In the genomic region with DNA sequence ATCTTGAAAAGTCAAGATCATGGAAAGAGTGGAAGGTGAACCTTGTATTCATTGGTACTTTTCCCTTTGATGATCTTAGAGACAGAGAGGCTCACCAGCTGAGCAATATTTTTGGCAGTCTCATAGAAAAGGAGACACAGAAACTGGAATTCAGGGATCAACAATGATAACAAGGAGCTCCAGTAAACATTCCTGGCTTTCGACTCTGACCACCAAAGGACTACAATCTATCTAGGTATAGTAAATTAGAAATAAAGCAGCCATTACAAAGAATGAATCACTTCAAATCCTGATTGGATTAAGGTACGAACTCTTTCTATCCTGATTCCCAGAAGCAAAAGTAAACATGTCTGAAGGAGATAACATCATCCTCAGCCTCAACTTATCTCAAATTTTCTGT, we compare ENCODE assay signal across 24 cellular contexts.
A peak's percentile ranks its signal among the peaks of the same experiment; 100 is the strongest.
DNase-seq lines count a peak whose midpoint lies in the region; ATAC-seq and TF ChIP-seq lines count a peak whose summit lies in the region.
"Had no signal": no experiment of that assay in that cellular context is flagged by ENCODE, and none has a peak within 500 bp of the region (broad histone marks: within the 10 kb centered on the region; RNA-seq: fewer than 3 reads in every experiment).

No MANE protein-coding gene starts in this region.

- H3K27ac ChIP-seq in smooth muscle cell (ENCODE audit: low read depth), result peak overlapping the region; percentile 75

- DNase-seq in EH (ENCODE audit: low read depth) (peak; percentile 42), M059J (ENCODE audit: low read depth) (peak; percentile 56), fibroblast of mammary gland (ENCODE audit: low read depth) (peak; percentile 17), smooth muscle cell (lab: John Stamatoyannopoulos, UW; ENCODE audit: unreplicated experiment) (no peak), lower leg skin (ENCODE audit: low spot score in 2 of 2) (no peak), cerebellar cortex (ENCODE audit: low spot score) (no peak)
- DNase-seq: BE2C; Calu3; CD8-positive, alpha-beta memory T cell; DMS79 treated with DMSO at 0.1 percent for 48 hours; Kasumi-1; MV-4-11; NCI-H1105; NCI-H146; NCI-H2029; NCI-H446 treated with DMSO at 0.1 percent for 48 hours; NCI-H526; NCI-H82; NK-92 treated with Interleukin-12 subunit alpha and Interleukin-12 subunit beta, amount 100 ng/mL, for 24 hours; PC-3 had no signal

- no peak overlapping the region for H3K4me3 ChIP-seq in fibroblast of mammary gland (ENCODE audit: control insufficient read depth, low read depth, low read length)
- no peak overlapping the region for H3K4me3 ChIP-seq in smooth muscle cell
- H3K4me3 ChIP-seq in lower leg skin (ENCODE audit: low read depth, poor library complexity, severe bottlenecking), result no peak overlapping the region
- H3K4me3 ChIP-seq: K562 had no signal

- peaks cover 34% of the 10 kb centered on the region for H3F3A ChIP-seq in smooth muscle cell (ENCODE audit: low read depth)

- H3K4me2 ChIP-seq in smooth muscle cell, result peak overlapping the region; percentile 53

- H3K27me3 ChIP-seq in smooth muscle cell (ENCODE audit: low read depth), result no peaks in the 10 kb centered on the region
- H3K27me3 ChIP-seq: BE2C had no signal

- TF ChIP-seq CTCF in fibroblast of mammary gland (conservative IDR thresholded peaks at IDR 0.05; ENCODE audit: control insufficient read depth, insufficient read depth, low read depth, low read length) (no peak), smooth muscle cell (IDR thresholded peaks at IDR 0.05; ENCODE audit: borderline replicate concordance, insufficient read depth, poor library complexity, severe bottlenecking) (no peak), lower leg skin (IDR thresholded peaks at IDR 0.05) (no peak)

- no peaks in the 10 kb centered on the region for H3K36me3 ChIP-seq in smooth muscle cell (ENCODE audit: low read depth)

- no peak overlapping the region for H2AFZ ChIP-seq in smooth muscle cell (ENCODE audit: low read depth)

- WGBS in smooth muscle cell (ENCODE audit: low lambda C conversion rate), result 21% methylated on average over 2 of the region's 2 CpGs
- 87 to 98% methylated on average over 2 of the region's 2 CpGs for WGBS in lower leg skin, 2 donors

- no peaks in the 10 kb centered on the region for H3K79me2 ChIP-seq in smooth muscle cell (ENCODE audit: low read depth)

- ATAC-seq in HG03097 (IDR thresholded peaks at IDR 0.05; ENCODE audit: low FRiP score, unreplicated experiment), result no peak
- ATAC-seq: HCT116, HepG2, K562, PC-3 had no signal

- intact Hi-C loops in lower leg skin (cut with DNase I; ENCODE audit: low total_unique reads), result no loop called here

- no peaks in the 10 kb centered on the region for H3K9me3 ChIP-seq in smooth muscle cell (replicated peaks; ENCODE audit: low read depth)
- H3K9me3 ChIP-seq: BE2C had no signal

- H3K4me1 ChIP-seq in smooth muscle cell (ENCODE audit: low read depth), result no peaks in the 10 kb centered on the region

- H3K9ac ChIP-seq in smooth muscle cell (ENCODE audit: low read depth), result no peak overlapping the region

- peaks cover 8% of the 10 kb centered on the region for H4K20me1 ChIP-seq in smooth muscle cell (ENCODE audit: low read depth)

- no peak for TF ChIP-seq POLR2A in lower leg skin (IDR thresholded peaks at IDR 0.05)

Comparison
In these comparisons a context has a peak if more than half of its experiments do, and no peak if none do; other contexts are left out.
1. DNase-seq: peak in EH (single experiment), M059J (single experiment) and fibroblast of mammary gland (single experiment); none in smooth muscle cell (single experiment), lower leg skin (0 of 2) and cerebellar cortex (single experiment).